ENCODE assay signal across 1 cellular context in genomic region chr11:45846974-45847907, GRCh38.
TF ChIP-seq lines count a peak whose summit lies in the region.

Gene CRY2 (plus strand): TSS chr11:45847475. CDS start chr11:45847491, 16 bp downstream.

TF ChIP-seq in A549, 52 proteins besides CTCF, POLR2A, EP300 and RAD21 (continued from another document):
- peak; percentile 50; the same call in 1 of the 2 replicates for TF ChIP-seq GATA3 (IDR thresholded peaks at IDR 0.05; ENCODE audit: borderline replicate concordance)
- no peak for TF ChIP-seq ZNF302 (CRISPR knock-in tag; IDR thresholded peaks at IDR 0.05)
- peak; percentile 45; the same call in 1 of the 2 replicates for TF ChIP-seq KDM5A (IDR thresholded peaks at IDR 0.05)
- peak; percentile 46; the same call in 1 of the 2 replicates for TF ChIP-seq MYC (IDR thresholded peaks at IDR 0.05; ENCODE audit: borderline replicate concordance, low read length)
